Comparison of ENCODE assay signal across 9 cellular contexts in the genomic region with DNA sequence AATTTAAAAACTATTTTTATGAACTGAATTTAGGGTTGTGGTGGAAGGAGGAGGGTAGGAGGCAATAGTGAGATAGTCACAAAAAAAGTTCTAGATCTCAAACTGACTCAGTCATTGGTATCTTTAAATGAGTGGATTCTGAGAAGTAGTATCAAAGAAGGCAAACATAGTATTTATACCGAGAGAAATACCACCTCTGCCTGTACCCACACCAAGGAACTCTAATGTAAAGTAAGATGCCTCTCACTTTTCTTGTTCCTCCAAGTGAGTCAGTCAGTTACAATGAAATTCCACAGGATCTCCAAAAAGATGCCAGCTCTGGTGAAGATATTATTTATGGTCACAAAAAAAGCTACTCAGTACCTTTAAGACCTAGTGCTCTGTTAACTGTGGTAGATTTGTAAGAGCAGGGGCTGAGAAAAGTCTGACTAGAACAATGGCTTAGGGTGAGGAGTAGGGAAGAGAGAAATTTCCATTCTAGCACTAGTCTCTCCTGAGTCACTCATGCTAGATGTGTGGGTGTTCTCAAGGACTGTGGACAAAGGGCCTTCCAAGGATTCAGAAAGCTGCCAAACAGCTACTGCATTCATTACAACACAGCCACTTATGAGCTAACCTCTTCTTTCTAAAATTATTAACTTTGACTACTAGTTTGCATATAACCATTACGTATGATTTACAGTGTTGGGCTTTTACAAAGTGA. TPM values are rescaled to one million over a fixed set of nuclear protein-coding genes. Genes with fewer than 3 reads are reported as not detected.
DNase-seq lines count a peak whose midpoint lies in the region; ATAC-seq lines count a peak whose summit lies in the region.
"Had no signal": no experiment of that assay in that cellular context is flagged by ENCODE, and none has a peak within 500 bp of the region (broad histone marks: within the 10 kb centered on the region; RNA-seq: fewer than 3 reads in every experiment).

No MANE protein-coding gene starts in this region.

- ATAC-seq in right cardiac atrium (peak; percentile 93 to 94), HG03159 (IDR thresholded peaks at IDR 0.05; ENCODE audit: unreplicated experiment) (no peak)

- DNase-seq in activated CD4-positive, alpha-beta T cell treated with anti-CD3 and anti-CD28 coated beads, Interleukin-2, amount 10 ng/mL, durations not matched to agents 24 days and 14 days: no peak
- no peak for DNase-seq in activated CD4-positive, alpha-beta T cell treated with anti-CD3 and anti-CD28 coated beads for 48 hours
- DNase-seq in activated T-helper 2 cell treated with anti-CD3 and anti-CD28 coated beads, Interferon-gamma antibody, Interleukin-2, Interleukin-4, amounts not matched to agents 10 μg/mL and 5 μg/mL and 100 μg/mL, durations not matched to agents 14 hours and 24 hours and 36 hours (ENCODE audit: low spot score): no peak
- DNase-seq in right cardiac atrium (no peak), stromal cell of bone marrow (ENCODE audit: low read depth) (peak; percentile 94), C1 segment of cervical spinal cord (lab: John Stamatoyannopoulos, UW) (no peak)
- DNase-seq in stimulated activated CD4-positive, alpha-beta T cell treated with anti-CD3 and anti-CD28 coated beads, Interleukin-4, amount 100 ng/mL, for 1 hour: no peak
- DNase-seq: DND-41 had no signal

- peak overlapping the region; percentile 22 for H3K4me3 Mint-ChIP-seq in activated CD4-positive, alpha-beta T cell treated with anti-CD3 and anti-CD28 coated beads, Interleukin-2, amount 10 ng/mL, durations not matched to agents 24 days and 14 days
- H3K4me3 Mint-ChIP-seq in activated T-helper 2 cell treated with anti-CD3 and anti-CD28 coated beads, Interferon-gamma antibody, Interleukin-2, Interleukin-4, amounts not matched to agents 10 μg/mL and 5 μg/mL and 100 μg/mL, durations not matched to agents 14 hours and 24 hours and 36 hours (ENCODE audit: low read depth): peak overlapping the region; percentile 42

- H3K36me3 Mint-ChIP-seq in activated CD4-positive, alpha-beta T cell treated with anti-CD3 and anti-CD28 coated beads, Interleukin-2, amount 10 ng/mL, durations not matched to agents 24 days and 14 days (ENCODE audit: low read depth): peaks cover 48% of the 10 kb centered on the region
- H3K36me3 Mint-ChIP-seq in activated T-helper 2 cell treated with anti-CD3 and anti-CD28 coated beads, Interferon-gamma antibody, Interleukin-2, Interleukin-4, amounts not matched to agents 10 μg/mL and 5 μg/mL and 100 μg/mL, durations not matched to agents 14 hours and 24 hours and 36 hours (ENCODE audit: low read depth): peaks cover 71% of the 10 kb centered on the region

- intact Hi-C loops in activated CD4-positive, alpha-beta T cell treated with anti-CD3 and anti-CD28 coated beads, Interleukin-2, amount 10 ng/mL, durations not matched to agents 24 days and 14 days (cut with micrococcal nuclease): loop anchor here (1.0 kb wide), 8 partner anchors 14 to 188 kb away; partner anchors contain the start of gene ADAM17
- intact Hi-C loops in activated T-helper 2 cell treated with anti-CD3 and anti-CD28 coated beads, Interferon-gamma antibody, Interleukin-2, Interleukin-4, amounts not matched to agents 10 μg/mL and 5 μg/mL and 100 μg/mL, durations not matched to agents 14 hours and 24 hours and 36 hours (cut with micrococcal nuclease): loop anchor here (1.0 kb wide), 7 partner anchors 14 to 188 kb away; partner anchors contain the start of gene ADAM17
- intact Hi-C loops in right cardiac atrium (cut with DNase I): no loop called here

- H3K4me1 Mint-ChIP-seq in activated CD4-positive, alpha-beta T cell treated with anti-CD3 and anti-CD28 coated beads, Interleukin-2, amount 10 ng/mL, durations not matched to agents 24 days and 14 days: peaks cover 52% of the 10 kb centered on the region
- H3K4me1 Mint-ChIP-seq in activated T-helper 2 cell treated with anti-CD3 and anti-CD28 coated beads, Interferon-gamma antibody, Interleukin-2, Interleukin-4, amounts not matched to agents 10 μg/mL and 5 μg/mL and 100 μg/mL, durations not matched to agents 14 hours and 24 hours and 36 hours (ENCODE audit: low read depth): peaks cover 57% of the 10 kb centered on the region

- peaks cover 7% of the 10 kb centered on the region for H3K9me3 Mint-ChIP-seq in activated CD4-positive, alpha-beta T cell treated with anti-CD3 and anti-CD28 coated beads, Interleukin-2, amount 10 ng/mL, durations not matched to agents 24 days and 14 days
- peaks cover 13% of the 10 kb centered on the region for H3K9me3 Mint-ChIP-seq in activated T-helper 2 cell treated with anti-CD3 and anti-CD28 coated beads, Interferon-gamma antibody, Interleukin-2, Interleukin-4, amounts not matched to agents 10 μg/mL and 5 μg/mL and 100 μg/mL, durations not matched to agents 14 hours and 24 hours and 36 hours

- H3K27me3 Mint-ChIP-seq in activated CD4-positive, alpha-beta T cell treated with anti-CD3 and anti-CD28 coated beads, Interleukin-2, amount 10 ng/mL, durations not matched to agents 24 days and 14 days: no peaks in the 10 kb centered on the region
- no peaks in the 10 kb centered on the region for H3K27me3 Mint-ChIP-seq in activated T-helper 2 cell treated with anti-CD3 and anti-CD28 coated beads, Interferon-gamma antibody, Interleukin-2, Interleukin-4, amounts not matched to agents 10 μg/mL and 5 μg/mL and 100 μg/mL, durations not matched to agents 14 hours and 24 hours and 36 hours (ENCODE audit: low read depth)

- H3K4me1 ChIP-seq in right cardiac atrium (ENCODE audit: control insufficient read depth, insufficient read depth, low read length): peaks cover 2% of the 10 kb centered on the region

- peak overlapping the region; percentile 81 for H3K27ac Mint-ChIP-seq in activated CD4-positive, alpha-beta T cell treated with anti-CD3 and anti-CD28 coated beads, Interleukin-2, amount 10 ng/mL, durations not matched to agents 24 days and 14 days
- peak overlapping the region; percentile 93 for H3K27ac Mint-ChIP-seq in activated T-helper 2 cell treated with anti-CD3 and anti-CD28 coated beads, Interferon-gamma antibody, Interleukin-2, Interleukin-4, amounts not matched to agents 10 μg/mL and 5 μg/mL and 100 μg/mL, durations not matched to agents 14 hours and 24 hours and 36 hours

- H3K27ac ChIP-seq in right cardiac atrium (ENCODE audit: low read length): no peak overlapping the region

- WGBS in right cardiac atrium: 65% methylated on average over 2 of the region's 2 CpGs

- no peak overlapping the region for H3K4me3 ChIP-seq in right cardiac atrium (ENCODE audit: low read length)

- no peaks in the 10 kb centered on the region for H3K27me3 ChIP-seq in right cardiac atrium (ENCODE audit: control insufficient read depth, insufficient read depth)

- H3K9me3 ChIP-seq in right cardiac atrium (ENCODE audit: control insufficient read depth, low read length): no peaks in the 10 kb centered on the region

RNA-seq across cellular contexts. Expression of gene YWHAQ, which starts 36.3 kb away (rescaled TPM):
- total RNA-seq in activated CD4-positive, alpha-beta T cell treated with anti-CD3 and anti-CD28 coated beads, Interleukin-2, amount 10 ng/mL, durations not matched to agents 24 days and 14 days: 321 and 335 TPM in 2 replicates
- 334 and 339 TPM in 2 replicates for total RNA-seq in activated T-helper 2 cell treated with anti-CD3 and anti-CD28 coated beads, Interferon-gamma antibody, Interleukin-2, Interleukin-4, amounts not matched to agents 10 μg/mL and 5 μg/mL and 100 μg/mL, durations not matched to agents 14 hours and 24 hours and 36 hours
- total RNA-seq in right cardiac atrium: 100 to 1,000 TPM; 154 to 201 (median 168) TPM
- 128 TPM for polyA plus RNA-seq in right cardiac atrium

RNA-seq across cellular contexts. Expression of gene ADAM17, which starts 38.9 kb away (rescaled TPM):
- total RNA-seq in activated CD4-positive, alpha-beta T cell treated with anti-CD3 and anti-CD28 coated beads, Interleukin-2, amount 10 ng/mL, durations not matched to agents 24 days and 14 days: 25.6 and 26.5 TPM in 2 replicates
- 23.3 and 25.0 TPM in 2 replicates for total RNA-seq in activated T-helper 2 cell treated with anti-CD3 and anti-CD28 coated beads, Interferon-gamma antibody, Interleukin-2, Interleukin-4, amounts not matched to agents 10 μg/mL and 5 μg/mL and 100 μg/mL, durations not matched to agents 14 hours and 24 hours and 36 hours
- total RNA-seq in right cardiac atrium: 10 to 100 TPM; 14.1 to 23.1 (median 15.8) TPM
- polyA plus RNA-seq in right cardiac atrium: 7.1 TPM

Comparison
In these comparisons a context has a peak if more than half of its experiments do, and no peak if none do; other contexts are left out.
1. intact Hi-C loops: an anchor here in activated CD4-positive, alpha-beta T cell treated with anti-CD3 and anti-CD28 coated beads, Interleukin-2, amount 10 ng/mL, durations not matched to agents 24 days and 14 days (1.0 kb wide) and activated T-helper 2 cell treated with anti-CD3 and anti-CD28 coated beads, Interferon-gamma antibody, Interleukin-2, Interleukin-4, amounts not matched to agents 10 μg/mL and 5 μg/mL and 100 μg/mL, durations not matched to agents 14 hours and 24 hours and 36 hours (1.0 kb wide); none called in right cardiac atrium.